In genomic region chr1:11960710-11961109, GRCh38 we compare ENCODE assay signal across 13 cellular contexts. TPM values are rescaled to one million over a fixed set of nuclear protein-coding genes. Genes with fewer than 3 reads are reported as not detected.
DNase-seq lines count a peak whose midpoint lies in the region; ATAC-seq and TF ChIP-seq lines count a peak whose summit lies in the region.
"Had no signal": no experiment of that assay in that cellular context is flagged by ENCODE, and none has a peak within 500 bp of the region (broad histone marks: within the 10 kb centered on the region; RNA-seq: fewer than 3 reads in every experiment).

No MANE protein-coding gene starts in this region.

- peaks cover 0 to 12% (median 8%) of the 10 kb centered on the region in 4 donors for H3K4me1 ChIP-seq in esophagus muscularis mucosa
- H3K4me1 ChIP-seq in PC-3 (ENCODE audit: insufficient read depth, low read length), result no peaks in the 10 kb centered on the region

- no peak for TF ChIP-seq EP300 in esophagus muscularis mucosa (IDR thresholded peaks at IDR 0.05)

- POLR2A ChIA-PET in PC-3 (lab: Charles Lee; ENCODE audit: unreplicated experiment), result interaction anchor here (1.0 kb wide), 1 partner anchor 51 kb away, joined by 3 read pairs; no protein-coding TSS in a partner anchor

- no peak overlapping the region for H3K9ac ChIP-seq in PC-3 (ENCODE audit: low read length)

- BruUV-seq in PC-3 (replicated peaks; lab: Mats Ljungman, UMichigan), result no TSS peak

- 75% methylated on average over 4 of the region's 6 CpGs for WGBS in esophagus muscularis mucosa

- DNase-seq in Ammon's horn (ENCODE audit: low spot score), result peak; percentile 40
- peak; percentile 32 for DNase-seq in NAMALWA (ENCODE audit: low spot score)
- DNase-seq in esophagus muscularis mucosa (ENCODE audit: extremely low spot score), result no peak
- peak; percentile 8 for DNase-seq in midbrain (lab: John Stamatoyannopoulos, UW)
- DNase-seq in DMS79 (lab: John Stamatoyannopoulos, UW), result no peak
- no peak for DNase-seq in PC-3
- DNase-seq in activated T-cell treated with anti-CD3 and anti-CD28 coated beads for 4 hours, result no peak
- DNase-seq in NCI-H526 treated with DMSO at 0.1 percent for 48 hours (lab: John Stamatoyannopoulos, UW), result no peak
- DNase-seq: activated CD4-positive, alpha-beta T cell treated with anti-CD3 and anti-CD28 coated beads, Interleukin-2, amount 50 U/mL, for 48 hours; activated effector memory CD4-positive, alpha-beta T cell treated with Interleukin-2 at 50 U/mL for 16 hours; DMS53; NCI-H2171 treated with DMSO at 0.1 percent for 48 hours; stimulated activated CD4-positive, alpha-beta T cell treated with anti-CD3 and anti-CD28 coated beads, Interleukin-1b, Interleukin-23, amount 100 ng/mL, for 48 hours had no signal

- no peak for TF ChIP-seq POLR2A in esophagus muscularis mucosa (IDR thresholded peaks at IDR 0.05; ENCODE audit: low read depth)

- peaks cover 76 to 100% (median 98%) of the 10 kb centered on the region in 4 donors for H3K36me3 ChIP-seq in esophagus muscularis mucosa
- H3K36me3 ChIP-seq in PC-3 (ENCODE audit: low read depth, low read length), result peaks cover 15% of the 10 kb centered on the region; the same call in 1 of the 2 replicates

- no peak overlapping the region for H2AFZ ChIP-seq in PC-3 (ENCODE audit: low read length)

- ATAC-seq in PC-3, result no peak

- H3K9me2 ChIP-seq in PC-3 (replicated peaks; ENCODE audit: low read length), result no peaks in the 10 kb centered on the region

- H3K4me3 ChIP-seq in esophagus muscularis mucosa (no peak overlapping the region), PC-3 (ENCODE audit: low read length) (no peak overlapping the region)

- no peak overlapping the region for H3K4me2 ChIP-seq in PC-3 (ENCODE audit: low read length)

- H3K27me3 ChIP-seq in esophagus muscularis mucosa (no peaks in the 10 kb centered on the region), PC-3 (ENCODE audit: low read length) (no peaks in the 10 kb centered on the region)

- H4K20me1 ChIP-seq in PC-3 (ENCODE audit: low read length), result no peaks in the 10 kb centered on the region

- H3K27ac ChIP-seq in esophagus muscularis mucosa (replicated peaks in 1 of 4) (peak overlapping the region; percentile 3 to 22 (median 10)), PC-3 (ENCODE audit: low read length) (no peak overlapping the region)

- no peaks in the 10 kb centered on the region for H3K9me3 ChIP-seq in esophagus muscularis mucosa
- H3K9me3 ChIP-seq in PC-3 (ENCODE audit: low read length), result no peaks in the 10 kb centered on the region

- H3K79me2 ChIP-seq in PC-3 (ENCODE audit: low read length), result no peaks in the 10 kb centered on the region

- CTCF ChIA-PET in PC-3 (lab: Charles Lee), result no interaction called here

- H3F3A ChIP-seq in PC-3 (ENCODE audit: low read length, unreplicated experiment), result no peaks in the 10 kb centered on the region

- no peak for TF ChIP-seq CTCF in esophagus muscularis mucosa (IDR thresholded peaks at IDR 0.05)
- no peak for TF ChIP-seq CTCF in PC-3 (conservative IDR thresholded peaks at IDR 0.05; ENCODE audit: low read depth, low read length)

- intact Hi-C loops in esophagus muscularis mucosa (cut with DNase I), result no loop called here
- intact Hi-C loops in PC-3 (cut with micrococcal nuclease), result no loop called here

RNA-seq across cellular contexts. Expression of gene MFN2, which starts 19.5 kb away (rescaled TPM):
- 100 to 1,000 TPM; 166 to 242 (median 191) TPM for total RNA-seq in esophagus muscularis mucosa
- total RNA-seq in PC-3 (2014; rRNA removed), result 97.8 and 101 TPM in 2 replicates

RNA-seq across cellular contexts. Expression of gene PLOD1, which starts 26.2 kb away (rescaled TPM):
- total RNA-seq in esophagus muscularis mucosa, result 100 to 1,000 TPM in 1 of 4 donors, 10 to 100 TPM in 3; 67.5 to 111 (median 75.0) TPM
- 179 and 216 TPM in 2 replicates for total RNA-seq in PC-3 (2014; rRNA removed)

RNA-seq across cellular contexts. Expression of gene KIAA2013, which starts 34.5 kb away (rescaled TPM):
- total RNA-seq in esophagus muscularis mucosa, result 100 to 1,000 TPM in 2 of 4 donors, 10 to 100 TPM in 2; 77.7 to 145 (median 104) TPM
- total RNA-seq in PC-3 (2014; rRNA removed), result 78.1 and 89.2 TPM in 2 replicates

RNA-seq across cellular contexts. Expression of gene MIIP, which starts 58.6 kb away (rescaled TPM):
- total RNA-seq in esophagus muscularis mucosa (10 to 100 TPM; 30.7 to 52.3 (median 39.8) TPM), PC-3 (2014; rRNA removed) (53.5 and 74.9 TPM in 2 replicates)

Comparison
In these comparisons a context has a peak if more than half of its experiments do, and no peak if none do; other contexts are left out.
1. DNase-seq: peak in Ammon's horn (single experiment), NAMALWA (single experiment) and midbrain (single experiment); none in esophagus muscularis mucosa (single experiment), DMS79 (single experiment), PC-3 (single experiment), activated T-cell treated with anti-CD3 and anti-CD28 coated beads for 4 hours (single experiment) and NCI-H526 treated with DMSO at 0.1 percent for 48 hours (single experiment).